In the genomic region with DNA sequence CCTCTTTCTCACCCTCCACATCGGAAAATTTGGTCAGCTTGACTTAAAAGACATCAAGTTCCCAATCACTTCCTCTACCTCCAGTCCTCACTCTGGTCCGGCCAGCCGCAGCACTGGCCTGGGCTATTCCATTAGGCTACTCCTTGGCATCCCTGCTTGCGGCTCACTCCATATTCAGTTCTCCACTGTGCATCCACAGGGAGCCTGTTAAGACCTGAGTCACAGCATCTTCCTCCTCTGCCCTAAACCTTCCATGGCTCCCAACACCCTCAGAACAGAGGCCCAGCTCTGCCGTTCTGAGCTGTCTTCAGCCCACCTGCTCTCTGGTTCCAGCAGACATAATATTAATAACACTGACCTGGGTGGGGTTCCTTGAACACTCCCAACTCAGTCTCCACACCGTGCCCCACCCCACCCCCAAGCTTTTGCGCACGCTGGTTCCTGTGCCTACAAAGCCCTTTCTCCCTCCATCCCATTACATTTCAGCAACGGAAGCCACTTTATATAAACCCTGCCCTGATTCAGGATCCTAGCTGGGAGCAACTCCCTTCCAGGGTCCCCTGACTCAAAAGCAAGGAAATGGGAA, we compare ENCODE assay signal across 8 cellular contexts. TPM values are rescaled to one million over a fixed set of nuclear protein-coding genes. Genes with fewer than 3 reads are reported as not detected.
DNase-seq lines count a peak whose midpoint lies in the region; ATAC-seq and TF ChIP-seq lines count a peak whose summit lies in the region.

No MANE protein-coding gene starts in this region.

- ATAC-seq in lung (ENCODE audit: insufficient read depth, low FRiP score), result no peak
- ATAC-seq in HG03520 (IDR thresholded peaks at IDR 0.05; ENCODE audit: unreplicated experiment), result no peak
- no peak for ATAC-seq in HG02973 (IDR thresholded peaks at IDR 0.05; ENCODE audit: unreplicated experiment)

- peaks cover 22% of the 10 kb centered on the region for H3K79me2 ChIP-seq in Karpas-422 (ENCODE audit: low read length)

- intact Hi-C loops in breast epithelium (cut with DNase I; ENCODE audit: low total_unique reads) (no loop called here), uterus (cut with DNase I; ENCODE audit: low total_unique reads) (no loop called here)

- H2AFZ ChIP-seq in Karpas-422 (ENCODE audit: low read length), result peak overlapping the region; percentile 99; the same call in 1 of the 2 replicates

- H3K27ac ChIP-seq in C4-2B (peak overlapping the region; percentile 81), Karpas-422 (ENCODE audit: low read length) (no peak overlapping the region), breast epithelium (peak overlapping the region; percentile 60 to 75), lung (ENCODE audit: low read depth in 1 of 2, low read length in 1 of 2) (peak overlapping the region; percentile 62 to 74), uterus (peak overlapping the region; percentile 16 to 60)

- peak overlapping the region; percentile 84 for H3K9ac ChIP-seq in Karpas-422 (ENCODE audit: low read length)

- H3K36me3 ChIP-seq in Karpas-422 (ENCODE audit: insufficient read depth, low read length), result peaks cover 27% of the 10 kb centered on the region
- peaks cover 23% of the 10 kb centered on the region for H3K36me3 ChIP-seq in breast epithelium
- H3K36me3 ChIP-seq in lung (ENCODE audit: control insufficient read depth in 2 of 2, insufficient read depth in 2 of 2, low read length in 2 of 2), result peaks cover 22 to 25% of the 10 kb centered on the region in 2 donors
- H3K36me3 ChIP-seq in uterus, result no peaks in the 10 kb centered on the region

- H3K27me3 ChIP-seq in Karpas-422 (ENCODE audit: low read length) (no peaks in the 10 kb centered on the region), breast epithelium (no peaks in the 10 kb centered on the region), lung (ENCODE audit: control insufficient read depth, insufficient read depth) (no peaks in the 10 kb centered on the region), uterus (no peaks in the 10 kb centered on the region)

- peak overlapping the region; percentile 87 for H3K4me2 ChIP-seq in Karpas-422 (ENCODE audit: low read depth, low read length, poor library complexity, severe bottlenecking)

- WGBS in lung, 2 donors, result 22 to 23% methylated on average over 9 of the region's 9 CpGs

- DNase-seq in Karpas-422 (no peak), breast epithelium (ENCODE audit: low spot score in 2 of 2) (no peak), lung (ENCODE audit: low spot score) (no peak), uterus (no peak), NCI-H187 treated with DMSO at 0.1 percent for 48 hours (lab: John Stamatoyannopoulos, UW) (no peak)

- H3K9me2 ChIP-seq in Karpas-422 (replicated peaks; ENCODE audit: insufficient read depth, low read length), result no peaks in the 10 kb centered on the region

- TF ChIP-seq CTCF in C4-2B (conservative IDR thresholded peaks at IDR 0.05), result no peak
- TF ChIP-seq CTCF in breast epithelium (IDR thresholded peaks at IDR 0.05), result no peak
- no peak for TF ChIP-seq CTCF in lung (IDR thresholded peaks at IDR 0.05; ENCODE audit: control extremely low read depth, extremely low read depth)
- TF ChIP-seq CTCF in uterus (IDR thresholded peaks at IDR 0.05), result no peak

- H4K20me1 ChIP-seq in Karpas-422 (ENCODE audit: insufficient read depth, low read depth, low read length), result no peaks in the 10 kb centered on the region

- H3K4me3 ChIP-seq in Karpas-422 (ENCODE audit: low read length) (peak overlapping the region; percentile 87), breast epithelium (peak overlapping the region; percentile 94 to 95 (median 95)), lung (peak overlapping the region; percentile 87), uterus (peak overlapping the region; percentile 54 to 70)

- TF ChIP-seq POLR2A in breast epithelium (IDR thresholded peaks at IDR 0.05), result no peak
- TF ChIP-seq POLR2A in uterus (IDR thresholded peaks at IDR 0.05), result no peak

- peaks cover 19% of the 10 kb centered on the region for H3K9me3 ChIP-seq in Karpas-422 (ENCODE audit: low read length)
- H3K9me3 ChIP-seq in breast epithelium, result peaks cover 38 to 39% of the 10 kb centered on the region in 2 donors
- H3K9me3 ChIP-seq in lung (ENCODE audit: control insufficient read depth in 2 of 2, insufficient read depth in 1 of 2, low read length in 1 of 2), result peaks cover 7 to 43% of the 10 kb centered on the region in 2 donors
- H3K9me3 ChIP-seq in uterus, result peaks cover 0 to 23% of the 10 kb centered on the region in 2 donors

- H3K4me1 ChIP-seq in Karpas-422 (ENCODE audit: low read length), result peaks cover 20% of the 10 kb centered on the region
- peaks cover 0 to 8% of the 10 kb centered on the region in 2 donors for H3K4me1 ChIP-seq in breast epithelium
- H3K4me1 ChIP-seq in lung (ENCODE audit: control insufficient read depth in 2 of 2, insufficient read depth in 2 of 2, low read length in 2 of 2), result peaks cover 0 to 7% of the 10 kb centered on the region in 2 donors
- H3K4me1 ChIP-seq in uterus, result peaks cover 0 to 6% of the 10 kb centered on the region in 2 donors

RNA-seq across cellular contexts. Expression of a gene that starts 1.0 kb away (rescaled TPM):
- 11.4 and 12.8 TPM in 2 replicates for total RNA-seq in Karpas-422 (2014; rRNA removed; shearing (Covaris generic); ENCODE audit: low replicate concordance)
- total RNA-seq in breast epithelium (10 to 100 TPM in 2 of 3 donors, 1 to 10 TPM in 1; 6.4 to 11.6 (median 11.1) TPM), lung (10 to 100 TPM in 1 of 2 donors, 1 to 10 TPM in 1; 8.1 to 17.2 TPM), uterus (10 to 100 TPM in 2 of 4 donors, 1 to 10 TPM in 2; 4.4 to 16.5 (median 10.7) TPM)
- 1 to 10 TPM; 2.0 to 3.7 TPM for polyA plus RNA-seq in lung

RNA-seq across cellular contexts. Expression of a gene that starts 36.3 kb away (rescaled TPM):
- 6.3 and 8.5 TPM in 2 replicates for total RNA-seq in Karpas-422 (2014; rRNA removed; shearing (Covaris generic); ENCODE audit: low replicate concordance)
- total RNA-seq in breast epithelium, result 1 to 10 TPM; 1.6 to 3.8 (median 2.0) TPM
- total RNA-seq in lung, result 1 to 10 TPM; 3.3 to 5.5 TPM
- polyA plus RNA-seq in lung, result 1 to 10 TPM; 1.5 to 1.9 TPM
- 1 to 10 TPM in 3 of 4 donors, under 1 TPM in 1; 0.26 to 7.1 (median 2.8) TPM for total RNA-seq in uterus

RNA-seq across cellular contexts. Expression of a gene that starts 37.1 kb away (rescaled TPM):
- total RNA-seq in Karpas-422 (2014; rRNA removed; shearing (Covaris generic); ENCODE audit: low replicate concordance), result 45.2 and 76.4 TPM in 2 replicates
- total RNA-seq in breast epithelium (10 to 100 TPM; 30.6 to 56.0 (median 38.6) TPM), lung (100 to 1,000 TPM; 130 to 137 TPM), uterus (10 to 100 TPM; 40.0 to 89.8 (median 52.2) TPM)
- polyA plus RNA-seq in lung, result 100 to 1,000 TPM in 1 of 2 donors, 10 to 100 TPM in 1; 92.2 to 217 TPM
